In genomic region chr9:116589392-116590354, GRCh38 we compare ENCODE assay signal across 8 cellular contexts.
A peak's percentile ranks its signal among the peaks of the same experiment; 100 is the strongest.
DNase-seq lines count a peak whose midpoint lies in the region; ATAC-seq and TF ChIP-seq lines count a peak whose summit lies in the region.

No MANE protein-coding gene starts in this region.

- ATAC-seq in HG02981 (IDR thresholded peaks at IDR 0.05; ENCODE audit: unreplicated experiment) (peak; percentile 83), upper lobe of left lung (ENCODE audit: low FRiP score in 2 of 2) (no peak)

- no peak overlapping the region for H3K4me3 ChIP-seq in upper lobe of left lung

- peak in 3 of 6 experiments; percentile 14 to 44 (median 26) for TF ChIP-seq CTCF in upper lobe of left lung (IDR thresholded peaks at IDR 0.05)

- no peaks in the 10 kb centered on the region for H3K4me1 Mint-ChIP-seq in activated CD4-positive, alpha-beta T cell treated with anti-CD3 and anti-CD28 coated beads, Interleukin-2, amount 10 ng/mL, durations not matched to agents 24 days and 14 days

- H3K36me3 Mint-ChIP-seq in activated CD4-positive, alpha-beta T cell treated with anti-CD3 and anti-CD28 coated beads, Interleukin-2, amount 10 ng/mL, durations not matched to agents 24 days and 14 days (ENCODE audit: low read depth) = peaks cover 1% of the 10 kb centered on the region

- H3K9me3 Mint-ChIP-seq in activated CD4-positive, alpha-beta T cell treated with anti-CD3 and anti-CD28 coated beads, Interleukin-2, amount 10 ng/mL, durations not matched to agents 24 days and 14 days = no peaks in the 10 kb centered on the region

- no peaks in the 10 kb centered on the region for H3K27me3 Mint-ChIP-seq in activated CD4-positive, alpha-beta T cell treated with anti-CD3 and anti-CD28 coated beads, Interleukin-2, amount 10 ng/mL, durations not matched to agents 24 days and 14 days

- intact Hi-C loops in activated CD4-positive, alpha-beta T cell treated with anti-CD3 and anti-CD28 coated beads, Interleukin-2, amount 10 ng/mL, durations not matched to agents 24 days and 14 days (cut with micrococcal nuclease) = loop anchor here (5.0 kb wide), 1 partner anchor 73 kb away; no protein-coding TSS in a partner anchor

- peak; percentile 70 for DNase-seq in activated CD4-positive, alpha-beta T cell treated with anti-CD3 and anti-CD28 coated beads, Interleukin-2, amount 10 ng/mL, durations not matched to agents 24 days and 14 days
- no peak for DNase-seq in activated CD4-positive, alpha-beta T cell treated with anti-CD3 and anti-CD28 coated beads for 4 hours
- DNase-seq in SK-N-DZ (ENCODE audit: low spot score) (peak; percentile 23), germinal center (ENCODE audit: low spot score) (peak; percentile 75), amniotic stem cell (lab: John Stamatoyannopoulos, UW) (no peak), upper lobe of left lung (no peak), midbrain (lab: John Stamatoyannopoulos, UW) (no peak)

- H3K4me3 Mint-ChIP-seq in activated CD4-positive, alpha-beta T cell treated with anti-CD3 and anti-CD28 coated beads, Interleukin-2, amount 10 ng/mL, durations not matched to agents 24 days and 14 days = no peak overlapping the region

- H3K36me3 ChIP-seq in upper lobe of left lung = no peaks in the 10 kb centered on the region

- H3K4me1 ChIP-seq in upper lobe of left lung = no peaks in the 10 kb centered on the region

- 65 to 79% methylated on average over 3 to 7 of the region's 7 CpGs for WGBS in upper lobe of left lung, 2 donors

- H3K27ac ChIP-seq in upper lobe of left lung = no peak overlapping the region

- H3K9me3 ChIP-seq in upper lobe of left lung = peaks cover 0 to 11% (median 7%) of the 10 kb centered on the region in 4 donors

- TF ChIP-seq EP300 in upper lobe of left lung (IDR thresholded peaks at IDR 0.05) = no peak

- H3K27me3 ChIP-seq in upper lobe of left lung = no peaks in the 10 kb centered on the region

- no peak overlapping the region for H3K27ac Mint-ChIP-seq in activated CD4-positive, alpha-beta T cell treated with anti-CD3 and anti-CD28 coated beads, Interleukin-2, amount 10 ng/mL, durations not matched to agents 24 days and 14 days

- TF ChIP-seq POLR2A in upper lobe of left lung (IDR thresholded peaks at IDR 0.05) = no peak

Comparison
In these comparisons a context has a peak if more than half of its experiments do, and no peak if none do; other contexts are left out.
1. DNase-seq: peak in activated CD4-positive, alpha-beta T cell treated with anti-CD3 and anti-CD28 coated beads, Interleukin-2, amount 10 ng/mL, durations not matched to agents 24 days and 14 days (single experiment), SK-N-DZ (single experiment) and germinal center (single experiment); none in activated CD4-positive, alpha-beta T cell treated with anti-CD3 and anti-CD28 coated beads for 4 hours (0 of 2), amniotic stem cell (single experiment), upper lobe of left lung (0 of 2) and midbrain (single experiment).